In the genomic region with DNA sequence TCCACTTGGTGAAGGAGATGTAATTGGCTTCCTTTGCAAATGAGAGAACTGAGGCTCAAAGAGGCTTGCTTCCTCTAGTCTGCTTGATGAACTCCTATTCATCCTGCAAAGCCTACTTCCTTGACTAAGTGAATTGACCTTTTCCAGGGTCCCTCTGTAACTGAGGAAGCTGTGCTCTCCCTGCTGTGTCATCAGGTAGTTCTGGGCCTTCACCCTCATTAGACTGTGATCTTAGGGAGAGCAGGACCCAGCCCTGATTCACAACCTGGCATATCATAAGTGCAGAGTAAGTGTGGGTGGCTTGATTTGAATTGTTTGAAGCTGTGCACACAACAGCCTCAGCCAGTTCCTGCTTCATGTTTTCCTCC, we compare ENCODE assay signal across 9 cellular contexts. TPM values are rescaled to one million over a fixed set of nuclear protein-coding genes. Genes with fewer than 3 reads are reported as not detected.
DNase-seq lines count a peak whose midpoint lies in the region; ATAC-seq and TF ChIP-seq lines count a peak whose summit lies in the region.
"Had no signal": no experiment of that assay in that cellular context is flagged by ENCODE, and none has a peak within 500 bp of the region (broad histone marks: within the 10 kb centered on the region; RNA-seq: fewer than 3 reads in every experiment).

No MANE protein-coding gene starts in this region.

- H3K27ac ChIP-seq in BLaER1, result peak overlapping the region; percentile 88

- H3K4me2 ChIP-seq in BLaER1, result peak overlapping the region; percentile 91

- H3K9ac ChIP-seq in BLaER1, result peak overlapping the region; percentile 9; the same call in 1 of the 2 replicates

- H3K27me3 Mint-ChIP-seq in HFFc6 (ENCODE audit: insufficient read depth), result peaks cover 3% of the 10 kb centered on the region
- H3K27me3 Mint-ChIP-seq in activated T-helper 1 cell treated with anti-CD3 and anti-CD28 coated beads, Interleukin-12 subunit alpha, Interleukin-12 subunit beta, Interleukin-2, Interleukin-4 antibody, amounts not matched to agents 30 ng/mL and 10 ng/mL and 1 ng/mL, durations not matched to agents 14 hours and 24 hours and 36 hours (ENCODE audit: insufficient read depth), result no peaks in the 10 kb centered on the region
- H3K27me3 Mint-ChIP-seq in naive thymus-derived CD8-positive, alpha-beta T cell, result peaks cover 0 to under 1% (median 0%) of the 10 kb centered on the region in 5 donors

- intact Hi-C loops in activated T-helper 1 cell treated with anti-CD3 and anti-CD28 coated beads, Interleukin-12 subunit alpha, Interleukin-12 subunit beta, Interleukin-2, Interleukin-4 antibody, amounts not matched to agents 30 ng/mL and 10 ng/mL and 1 ng/mL, durations not matched to agents 14 hours and 24 hours and 36 hours (cut with micrococcal nuclease), result loop anchor here (2.0 to 5.0 kb wide), 2 partner anchors 121 to 1562 kb away; partner anchors contain the start of genes DDX24 and IFI27L1

- no peaks in the 10 kb centered on the region for H3K36me3 ChIP-seq in BLaER1

- no peak overlapping the region for H3K4me3 Mint-ChIP-seq in HFFc6
- H3K4me3 Mint-ChIP-seq in activated T-helper 1 cell treated with anti-CD3 and anti-CD28 coated beads, Interleukin-12 subunit alpha, Interleukin-12 subunit beta, Interleukin-2, Interleukin-4 antibody, amounts not matched to agents 30 ng/mL and 10 ng/mL and 1 ng/mL, durations not matched to agents 14 hours and 24 hours and 36 hours, result peak overlapping the region; percentile 84
- H3K4me3 Mint-ChIP-seq in naive thymus-derived CD8-positive, alpha-beta T cell, result peak overlapping the region in 9 of 10 donors; percentile 1 to 83 (median 68)

- H4K20me1 ChIP-seq in BLaER1, result no peaks in the 10 kb centered on the region

- peaks cover 38% of the 10 kb centered on the region for H3K4me1 Mint-ChIP-seq in HFFc6 (ENCODE audit: low read depth)
- peaks cover 97% of the 10 kb centered on the region for H3K4me1 Mint-ChIP-seq in activated T-helper 1 cell treated with anti-CD3 and anti-CD28 coated beads, Interleukin-12 subunit alpha, Interleukin-12 subunit beta, Interleukin-2, Interleukin-4 antibody, amounts not matched to agents 30 ng/mL and 10 ng/mL and 1 ng/mL, durations not matched to agents 14 hours and 24 hours and 36 hours (ENCODE audit: low read depth)
- H3K4me1 Mint-ChIP-seq in naive thymus-derived CD8-positive, alpha-beta T cell, result peaks cover 55 to 96% (median 84%) of the 10 kb centered on the region in 4 donors

- DNase-seq in HFFc6, result no peak
- no peak for DNase-seq in activated T-helper 1 cell treated with anti-CD3 and anti-CD28 coated beads, Interleukin-12 subunit alpha, Interleukin-12 subunit beta, Interleukin-2, Interleukin-4 antibody, amounts not matched to agents 30 ng/mL and 10 ng/mL and 1 ng/mL, durations not matched to agents 14 hours and 24 hours and 36 hours (ENCODE audit: low spot score)
- no peak for DNase-seq in naive thymus-derived CD8-positive, alpha-beta T cell
- DNase-seq in NCI-H1105 (lab: John Stamatoyannopoulos, UW), result no peak
- DNase-seq in KG1 (lab: John Stamatoyannopoulos, UW), result no peak
- no peak for DNase-seq in DMS114 treated with DMSO at 0.1 percent for 48 hours (lab: John Stamatoyannopoulos, UW; ENCODE audit: unreplicated experiment)
- no peak for DNase-seq in NCI-H1436 (lab: John Stamatoyannopoulos, UW)

- peak overlapping the region; percentile 98 for H3K27ac Mint-ChIP-seq in HFFc6
- peak overlapping the region; percentile 100 for H3K27ac Mint-ChIP-seq in activated T-helper 1 cell treated with anti-CD3 and anti-CD28 coated beads, Interleukin-12 subunit alpha, Interleukin-12 subunit beta, Interleukin-2, Interleukin-4 antibody, amounts not matched to agents 30 ng/mL and 10 ng/mL and 1 ng/mL, durations not matched to agents 14 hours and 24 hours and 36 hours
- H3K27ac Mint-ChIP-seq in naive thymus-derived CD8-positive, alpha-beta T cell, result peak overlapping the region in 9 of 10 donors; percentile 70 to 96 (median 85)

- no peak for ATAC-seq in naive thymus-derived CD8-positive, alpha-beta T cell

- TF ChIP-seq CTCF in HFFc6 (IDR thresholded peaks at IDR 0.05), result no peak

- peaks cover 100% of the 10 kb centered on the region for H3K4me1 ChIP-seq in BLaER1

- no peaks in the 10 kb centered on the region for H3K27me3 ChIP-seq in BLaER1

- POLR2A ChIA-PET in naive thymus-derived CD8-positive, alpha-beta T cell (lab: Charles Lee), result interaction anchor here (1.7 to 2.4 kb wide), 3 partner anchors 11 to 20 kb away, joined by 4 to 12 read pairs (median 10); no protein-coding TSS in a partner anchor

- H3K36me3 Mint-ChIP-seq in HFFc6 (ENCODE audit: low read depth), result peaks cover 13% of the 10 kb centered on the region
- peaks cover 27% of the 10 kb centered on the region for H3K36me3 Mint-ChIP-seq in activated T-helper 1 cell treated with anti-CD3 and anti-CD28 coated beads, Interleukin-12 subunit alpha, Interleukin-12 subunit beta, Interleukin-2, Interleukin-4 antibody, amounts not matched to agents 30 ng/mL and 10 ng/mL and 1 ng/mL, durations not matched to agents 14 hours and 24 hours and 36 hours (ENCODE audit: low read depth)
- no peaks in the 10 kb centered on the region for H3K36me3 Mint-ChIP-seq in naive thymus-derived CD8-positive, alpha-beta T cell

- no peak overlapping the region for H3K4me3 ChIP-seq in BLaER1
- H3K4me3 ChIP-seq: lung had no signal

- peaks cover 15% of the 10 kb centered on the region for H3K9me3 Mint-ChIP-seq in HFFc6
- peaks cover 5% of the 10 kb centered on the region for H3K9me3 Mint-ChIP-seq in activated T-helper 1 cell treated with anti-CD3 and anti-CD28 coated beads, Interleukin-12 subunit alpha, Interleukin-12 subunit beta, Interleukin-2, Interleukin-4 antibody, amounts not matched to agents 30 ng/mL and 10 ng/mL and 1 ng/mL, durations not matched to agents 14 hours and 24 hours and 36 hours
- peaks cover 0 to 2% (median 0%) of the 10 kb centered on the region in 9 donors for H3K9me3 Mint-ChIP-seq in naive thymus-derived CD8-positive, alpha-beta T cell

- H3K9me3 ChIP-seq in BLaER1, result no peaks in the 10 kb centered on the region

RNA-seq across cellular contexts. Expression of gene ASB2, which starts 16.3 kb away (rescaled TPM):
- total RNA-seq in HFFc6 (2021; fragmentation: NEBNext Ultra II Directional; extraction: Animal tissue kit (Norgen Biotek cat#: 25700)), result not detected
- 21.1 and 23.4 TPM in 2 replicates for total RNA-seq in activated T-helper 1 cell treated with anti-CD3 and anti-CD28 coated beads, Interleukin-12 subunit alpha, Interleukin-12 subunit beta, Interleukin-2, Interleukin-4 antibody, amounts not matched to agents 30 ng/mL and 10 ng/mL and 1 ng/mL, durations not matched to agents 14 hours and 24 hours and 36 hours
- total RNA-seq in naive thymus-derived CD8-positive, alpha-beta T cell, result 1 to 10 TPM; 1.5 to 1.8 TPM
- polyA plus RNA-seq in naive thymus-derived CD8-positive, alpha-beta T cell, result 1 to 10 TPM in 1 of 3 donors, not detected in 2; 2.0 TPM

RNA-seq across cellular contexts. Expression of gene FAM181A, which starts 32.9 kb away (rescaled TPM):
- not detected for total RNA-seq in HFFc6 (2021; fragmentation: NEBNext Ultra II Directional; extraction: Animal tissue kit (Norgen Biotek cat#: 25700))
- total RNA-seq in activated T-helper 1 cell treated with anti-CD3 and anti-CD28 coated beads, Interleukin-12 subunit alpha, Interleukin-12 subunit beta, Interleukin-2, Interleukin-4 antibody, amounts not matched to agents 30 ng/mL and 10 ng/mL and 1 ng/mL, durations not matched to agents 14 hours and 24 hours and 36 hours, result not detected in 2 replicates
- not detected for total RNA-seq in naive thymus-derived CD8-positive, alpha-beta T cell
- polyA plus RNA-seq in naive thymus-derived CD8-positive, alpha-beta T cell, result not detected

RNA-seq across cellular contexts. Expression of gene CCDC197, which starts 37.0 kb away (rescaled TPM):
- not detected for total RNA-seq in HFFc6 (2021; fragmentation: NEBNext Ultra II Directional; extraction: Animal tissue kit (Norgen Biotek cat#: 25700))
- 0.13 TPM in 1 of 2 replicates, not detected in the other for total RNA-seq in activated T-helper 1 cell treated with anti-CD3 and anti-CD28 coated beads, Interleukin-12 subunit alpha, Interleukin-12 subunit beta, Interleukin-2, Interleukin-4 antibody, amounts not matched to agents 30 ng/mL and 10 ng/mL and 1 ng/mL, durations not matched to agents 14 hours and 24 hours and 36 hours
- total RNA-seq in naive thymus-derived CD8-positive, alpha-beta T cell, result not detected
- polyA plus RNA-seq in naive thymus-derived CD8-positive, alpha-beta T cell, result not detected
- total RNA-seq: lung had no signal
- polyA plus RNA-seq: lung had no signal
